ENCODE assay signal across 22 cellular contexts in genomic region chr1:46117810-46118494, GRCh38. TPM values are rescaled to one million over a fixed set of nuclear protein-coding genes. Genes with fewer than 3 reads are reported as not detected.
A peak's percentile ranks its signal among the peaks of the same experiment; 100 is the strongest.
DNase-seq lines count a peak whose midpoint lies in the region; ATAC-seq, FAIRE-seq and TF ChIP-seq lines count a peak whose summit lies in the region.
"Had no signal": no experiment of that assay in that cellular context is flagged by ENCODE, and none has a peak within 500 bp of the region (broad histone marks: within the 10 kb centered on the region; RNA-seq: fewer than 3 reads in every experiment).

No MANE protein-coding gene starts in this region.

- H3K27ac ChIP-seq in HepG2 (ENCODE audit: extremely low read length, insufficient read depth, low read length) = no peak overlapping the region
- no peak overlapping the region for H3K27ac ChIP-seq in right lobe of liver
- H3K27ac ChIP-seq in GM12878 (ENCODE audit: control insufficient read depth, insufficient read depth) = no peak overlapping the region
- H3K27ac ChIP-seq: BLaER1 had no signal

- H3K4me3 ChIP-seq in HepG2 (replicated peaks in 1 of 3; ENCODE audit: insufficient read depth in 1 of 3, low read depth in 2 of 3, low read length in 3 of 3) (no peak overlapping the region), right lobe of liver (no peak overlapping the region), GM12878 (no peak overlapping the region)
- H3K4me3 ChIP-seq: BLaER1 had no signal

- CTCF ChIA-PET in HepG2 (lab: Yijun Ruan, JAX; ENCODE audit: low intra/inter-chr PET ratio, low total read pairs) (no interaction called here), GM12878 (lab: Yijun Ruan, JAX) (interaction anchor here (0.7 to 2.3 kb wide), 5 partner anchors 10 to 1443 kb away, joined by 3 to 14 read pairs (median 4); partner anchors contain the start of gene ARMH1)

- H3K27ac Mint-ChIP-seq in nephron progenitor cell = peak overlapping the region; percentile 2
- H3K27ac Mint-ChIP-seq: CD14-positive monocyte, H9, IgD-negative memory B cell had no signal

- no peak for TF ChIP-seq CTCF in HepG2 (CRISPR knock-in tag; IDR thresholded peaks at IDR 0.05)
- TF ChIP-seq CTCF in right lobe of liver (IDR thresholded peaks at IDR 0.05) = no peak
- TF ChIP-seq CTCF in GM12878 (IDR thresholded peaks at IDR 0.05 in 2 of 3, conservative IDR thresholded peaks at IDR 0.05 in 1 of 3; ENCODE audit: control insufficient read depth in 2 of 3, extremely low read depth in 1 of 3, insufficient read depth in 1 of 3, low read depth in 3 of 3, low read length in 3 of 3) = no peak
- TF ChIP-seq CTCF in nephron progenitor cell (IDR thresholded peaks at IDR 0.05) = no peak

- H3K9ac ChIP-seq in HepG2 (ENCODE audit: insufficient read depth, low read depth, low read length) = no peak overlapping the region
- no peak overlapping the region for H3K9ac ChIP-seq in GM12878 (ENCODE audit: control insufficient read depth, insufficient read depth, low read length)
- H3K9ac ChIP-seq: BLaER1 had no signal

- SMC1A ChIA-PET in GM12878 (lab: Charles Lee; ENCODE audit: uncharacterized antibody, unreplicated experiment) = interaction anchor here (0.9 to 2.3 kb wide), 10 partner anchors 10 to 55 kb away, joined by 3 to 14 read pairs (median 6); no protein-coding TSS in a partner anchor

- TF ChIP-seq RAD21 in HepG2 (CRISPR knock-in tag; IDR thresholded peaks at IDR 0.05) (no peak), GM12878 (IDR thresholded peaks at IDR 0.05; ENCODE audit: insufficient read depth, low read depth, low read length) (no peak)

- no peaks in the 10 kb centered on the region for H3K9me3 Mint-ChIP-seq in nephron progenitor cell
- H3K9me3 Mint-ChIP-seq: CD14-positive monocyte; CD4-positive, alpha-beta memory T cell; H9; IgD-negative memory B cell had no signal

- TF ChIP-seq EP300 in HepG2 (IDR thresholded peaks at IDR 0.05; ENCODE audit: low read depth in 2 of 2, low read length in 2 of 2) (no peak), HepG2 (CRISPR knock-in tag; IDR thresholded peaks at IDR 0.05; ENCODE audit: borderline replicate concordance) (no peak), GM12878 (IDR thresholded peaks at IDR 0.05; ENCODE audit: borderline replicate concordance in 1 of 2, control insufficient read depth in 1 of 2, low read depth in 2 of 2, low read length in 2 of 2) (no peak)

- H3K36me3 ChIP-seq in HepG2 (replicated peaks in 1 of 2; ENCODE audit: control insufficient read depth in 1 of 2, insufficient read depth in 2 of 2, low read length in 2 of 2) (no peaks in the 10 kb centered on the region), right lobe of liver (no peaks in the 10 kb centered on the region), GM12878 (ENCODE audit: control insufficient read depth in 2 of 2, insufficient read depth in 2 of 2, low read length in 1 of 2) (0 out of 4 replicates have a peak, but pooled peaks cover 0 to 5% of the 10 kb centered on the region in 2 experiments)

- H3K9me3 ChIP-seq in HepG2 (ENCODE audit: low read length) (no peaks in the 10 kb centered on the region), right lobe of liver (no peaks in the 10 kb centered on the region), GM12878 (replicated peaks; ENCODE audit: control insufficient read depth, insufficient read depth, low read length) (no peaks in the 10 kb centered on the region; the same call in 2 of the 3 replicates)
- H3K9me3 ChIP-seq: BLaER1 had no signal

- H3K4me3 Mint-ChIP-seq in nephron progenitor cell = no peak overlapping the region
- H3K4me3 Mint-ChIP-seq: CD14-positive monocyte; CD4-positive, alpha-beta memory T cell; H9; IgD-negative memory B cell had no signal

- H2AFZ ChIP-seq in HepG2 (ENCODE audit: low read length) (no peak overlapping the region), GM12878 (ENCODE audit: control insufficient read depth, low read depth, low read length) (no peak overlapping the region)

- H3K4me1 Mint-ChIP-seq in nephron progenitor cell = no peaks in the 10 kb centered on the region

- H3K27me3 Mint-ChIP-seq in nephron progenitor cell (ENCODE audit: low read depth, poor library complexity) = peaks cover 7% of the 10 kb centered on the region
- H3K27me3 Mint-ChIP-seq: CD4-positive, alpha-beta memory T cell; IgD-negative memory B cell had no signal

- ATAC-seq in HepG2 = no peak
- no peak for ATAC-seq in right lobe of liver
- ATAC-seq in GM12878 = peak; percentile 64

- DNase-seq in HepG2 (ENCODE audit: low spot score) (no peak), right lobe of liver (no peak), GM12878 (ENCODE audit: low read depth, low spot score) (no peak), nephron progenitor cell (no peak), NCI-H2196 (lab: John Stamatoyannopoulos, UW; ENCODE audit: unreplicated experiment) (no peak), frontal cortex (ENCODE audit: low spot score in 2 of 2) (no peak), GM19238 (ENCODE audit: insufficient read length, low spot score) (no peak)
- DNase-seq: 8988T; CD4-positive, alpha-beta memory T cell; DMS153; DMS79; GDM1; H9 had no signal

- H4K20me1 ChIP-seq in HepG2 (ENCODE audit: insufficient read depth, low read length) (no peaks in the 10 kb centered on the region), GM12878 (ENCODE audit: control insufficient read depth, insufficient read depth) (no peaks in the 10 kb centered on the region)

- WGBS in HepG2 (ENCODE audit: low lambda C conversion rate) = 74% methylated on average over 5 of the region's 5 CpGs
- WGBS in right lobe of liver (ENCODE audit: insufficient coverage, low coverage, low lambda C conversion rate, missing lambda C conversion rate) = 88% methylated on average over 4 of the region's 5 CpGs
- WGBS in GM12878 (ENCODE audit: insufficient coverage, insufficient replicate concordance, low lambda C conversion rate, missing lambda C conversion rate) = 67% methylated on average over 5 of the region's 5 CpGs

- in situ Hi-C loops in HepG2 (cut with HindIII; ENCODE audit: extremely low pct_ligation_motif_present, low pct_unique_long_range_greater_than_20kb) = no loop called here
- in situ Hi-C loops in GM12878 (cut with MboI) = no loop called here

- RAD21 ChIA-PET in GM12878 (lab: Charles Lee; ENCODE audit: unreplicated experiment) = interaction anchor here (0.7 to 2.0 kb wide), 6 partner anchors 10 to 64 kb away, joined by 3 to 13 read pairs (median 4); no protein-coding TSS in a partner anchor

- TF ChIP-seq POLR2A in HepG2 (IDR thresholded peaks at IDR 0.05; ENCODE audit: insufficient read depth in 1 of 2, low read depth in 2 of 2, low read length in 2 of 2) = no peak
- no peak for TF ChIP-seq POLR2A in right lobe of liver (IDR thresholded peaks at IDR 0.05)
- TF ChIP-seq POLR2A in GM12878 (IDR thresholded peaks at IDR 0.05; ENCODE audit: low read depth, low read length) = no peak

- H3K4me1 ChIP-seq in HepG2 (ENCODE audit: insufficient read depth, low read length) (peaks cover 15% of the 10 kb centered on the region), right lobe of liver (no peaks in the 10 kb centered on the region), GM12878 (ENCODE audit: control insufficient read depth, insufficient read depth, low read length) (peaks cover 7% of the 10 kb centered on the region; the same call in 1 of the 2 replicates)

- POLR2A ChIA-PET in HepG2 (lab: Yijun Ruan, JAX) (interaction anchor here (1.0 kb wide), 1 partner anchor 14 kb away, joined by 3 read pairs; the partner anchor contains the start of gene PIK3R3), GM12878 (lab: Charles Lee) (interaction anchor here (0.6 to 2.1 kb wide), 6 partner anchors 10 to 111 kb away, joined by 3 to 14 read pairs (median 7); partner anchors contain the start of gene PIK3R3)

- H3K4me2 ChIP-seq in HepG2 (ENCODE audit: low read depth, low read length) (no peak overlapping the region), GM12878 (ENCODE audit: control insufficient read depth, insufficient read depth) (no peak overlapping the region)
- H3K4me2 ChIP-seq: BLaER1 had no signal

- no peaks in the 10 kb centered on the region for H3K79me2 ChIP-seq in HepG2 (ENCODE audit: insufficient read depth, low read length)
- peaks cover 46% of the 10 kb centered on the region for H3K79me2 ChIP-seq in GM12878 (ENCODE audit: control insufficient read depth, insufficient read depth, low read length)

- FAIRE-seq in HepG2 (lab: Jason Lieb, UNC) (no peak), GM12878 (lab: Jason Lieb, UNC) (no peak), frontal cortex (lab: Jason Lieb, UNC) (no peak)
- FAIRE-seq: GM19239, H1 had no signal

- BruUV-seq in HepG2 (replicated peaks; lab: Mats Ljungman, UMichigan) (no TSS peak), GM12878 (replicated peaks; lab: Mats Ljungman, UMichigan) (no TSS peak)

- peaks cover 57% of the 10 kb centered on the region for H3K36me3 Mint-ChIP-seq in nephron progenitor cell (ENCODE audit: low read depth)
- H3K36me3 Mint-ChIP-seq: CD14-positive monocyte; CD4-positive, alpha-beta memory T cell; IgD-negative memory B cell had no signal

- H3K27me3 ChIP-seq in HepG2 (ENCODE audit: control insufficient read depth in 1 of 2, insufficient read depth in 2 of 2, low read length in 2 of 2) (no peaks in the 10 kb centered on the region), right lobe of liver (no peaks in the 10 kb centered on the region), GM12878 (replicated peaks in 1 of 2; ENCODE audit: control insufficient read depth in 2 of 2, insufficient read depth in 2 of 2, low read length in 1 of 2) (no peaks in the 10 kb centered on the region)
- H3K27me3 ChIP-seq: BLaER1 had no signal

- intact Hi-C loops in HepG2 (cut with micrococcal nuclease; ENCODE audit: unreplicated experiment) (loop anchor here (2.0 kb wide), 1 partner anchor 41 kb away; no protein-coding TSS in a partner anchor), right lobe of liver (cut with DNase I) (no loop called here), GM12878 (cut with micrococcal nuclease; ENCODE audit: unreplicated experiment) (no loop called here)

RNA-seq across cellular contexts. Expression of gene PIK3R3, which starts 14.5 kb away (rescaled TPM):
- 6.9 and 9.7 TPM in 2 replicates for total RNA-seq in HepG2 (2016; rRNA removed; fragmentation: Illumina TruSeq; extraction: Trizol)
- 7.4 and 9.6 TPM in 2 replicates for total RNA-seq in HepG2 (2016; cell fraction: cytosol; rRNA removed; fragmentation: Illumina TruSeq; extraction: Trizol; ENCODE audit: low read depth)
- total RNA-seq in HepG2 (2016; cell fraction: insoluble cytoplasmic fraction; rRNA removed; fragmentation: Illumina TruSeq; extraction: Trizol) = 6.5 and 9.3 TPM in 2 replicates
- total RNA-seq in HepG2 (2016; cell fraction: membrane; rRNA removed; fragmentation: Illumina TruSeq; extraction: Trizol) = 6.5 and 6.9 TPM in 2 replicates
- 7.1 and 7.2 TPM in 2 replicates for total RNA-seq in HepG2 (2016; cell fraction: nucleus; rRNA removed; fragmentation: Illumina TruSeq; extraction: Trizol)
- 0.31 and 0.37 TPM in 2 replicates for polyA plus RNA-seq in HepG2 (2011; rRNA removed)
- polyA plus RNA-seq in HepG2 (2011; cell fraction: cytosol; rRNA removed) = 0.13 and 0.38 TPM in 2 replicates
- 0.28 and 0.32 TPM in 2 replicates for polyA plus RNA-seq in HepG2 (2011; cell fraction: nucleus; rRNA removed)
- polyA plus RNA-seq in HepG2 (2012) = 0.48 and 0.75 TPM in 2 replicates
- polyA plus RNA-seq in HepG2 (2016; cell fraction: cytosol; fragmentation: Illumina TruSeq; extraction: Trizol; ENCODE audit: low read depth) = 0.50 and 0.64 TPM in 2 replicates
- 7.1 and 8.3 TPM in 2 replicates for polyA plus RNA-seq in HepG2 (2016; cell fraction: insoluble cytoplasmic fraction; fragmentation: Illumina TruSeq; extraction: Trizol; ENCODE audit: low read depth)
- 1.2 and 1.7 TPM in 2 replicates for polyA plus RNA-seq in HepG2 (2016; cell fraction: membrane; fragmentation: Illumina TruSeq; extraction: Trizol; ENCODE audit: low read depth)
- polyA plus RNA-seq in HepG2 (2016; cell fraction: nucleus; fragmentation: Illumina TruSeq; extraction: Trizol; ENCODE audit: insufficient read depth, low read depth) = 4.5 and 5.8 TPM in 2 replicates
- 0.66 and 31.7 TPM in 2 replicates for polyA minus RNA-seq in HepG2 (2011; rRNA and poly(A)+ RNA removed; ENCODE audit: low replicate concordance)
- polyA minus RNA-seq in HepG2 (2011; cell fraction: cytosol; rRNA and poly(A)+ RNA removed) = 0.26 and 1.1 TPM in 2 replicates
- polyA minus RNA-seq in HepG2 (2011; cell fraction: nucleus; rRNA and poly(A)+ RNA removed) = 0.52 and 0.87 TPM in 2 replicates
- 1 to 10 TPM; 2.0 to 4.3 (median 2.8) TPM for total RNA-seq in right lobe of liver
- 13.1 and 13.7 TPM in 2 replicates for total RNA-seq in GM12878 (2013; cell fraction: nucleolus; rRNA removed)
- 17.5 and 18.8 TPM in 2 replicates for total RNA-seq in GM12878 (2014; rRNA removed)
- total RNA-seq in GM12878 (2014; rRNA removed; fragmentation: Illumina TruSeq; extraction: Trizol) = 20.7 and 21.6 TPM in 2 replicates
- total RNA-seq in GM12878 (2021) = 24.6 and 27.0 TPM in 2 replicates
- 4.1 TPM for polyA plus RNA-seq in GM12878 (2011; ENCODE audit: low read depth)
- 18.2 and 28.3 TPM in 2 replicates for polyA plus RNA-seq in GM12878 (2011; rRNA removed)
- 11.8 and 12.6 TPM in 2 replicates for polyA plus RNA-seq in GM12878 (2011; cell fraction: cytosol; rRNA removed)
- polyA plus RNA-seq in GM12878 (2011; cell fraction: nucleus; rRNA removed) = 9.0 and 11.0 TPM in 2 replicates
- polyA plus RNA-seq in GM12878 (2012) = 5.6 and 5.7 TPM in 2 replicates
- 21.4 and 29.7 TPM in 2 replicates for polyA plus RNA-seq in GM12878 (2014; fragmentation: Illumina TruSeq; extraction: Trizol)
- polyA plus RNA-seq in GM12878 (2014; fragmentation: Nextera tagmentation; extraction: Ambion mirVana) = 1 to 10 TPM; 4.8 to 7.4 TPM
- polyA plus RNA-seq in GM12878 (2014; rRNA removed) = 15.2 and 15.3 TPM in 2 replicates
- polyA plus RNA-seq in GM12878 (2016; fragmentation: Nextera tagmentation; extraction: Ambion mirVana) = 10 to 100 TPM; 22.5 to 24.7 TPM
- 23.2 and 31.1 TPM in 2 replicates for polyA minus RNA-seq in GM12878 (2011; rRNA and poly(A)+ RNA removed)
- polyA minus RNA-seq in GM12878 (2011; cell fraction: cytosol; rRNA and poly(A)+ RNA removed) = 9.0 and 12.0 TPM in 2 replicates
- polyA minus RNA-seq in GM12878 (2011; cell fraction: nucleus; rRNA and poly(A)+ RNA removed) = 7.3 and 12.7 TPM in 2 replicates
- total RNA-seq in frontal cortex = 33.4 TPM

RNA-seq across cellular contexts. Expression of gene TSPAN1, which starts 56.9 kb away (rescaled TPM):
- 1.2 and 1.7 TPM in 2 replicates for total RNA-seq in HepG2 (2016; rRNA removed; fragmentation: Illumina TruSeq; extraction: Trizol)
- total RNA-seq in HepG2 (2016; cell fraction: cytosol; rRNA removed; fragmentation: Illumina TruSeq; extraction: Trizol; ENCODE audit: low read depth) = 1.0 and 1.2 TPM in 2 replicates
- total RNA-seq in HepG2 (2016; cell fraction: insoluble cytoplasmic fraction; rRNA removed; fragmentation: Illumina TruSeq; extraction: Trizol) = 1.00 and 2.0 TPM in 2 replicates
- 0.87 and 1.8 TPM in 2 replicates for total RNA-seq in HepG2 (2016; cell fraction: membrane; rRNA removed; fragmentation: Illumina TruSeq; extraction: Trizol)
- total RNA-seq in HepG2 (2016; cell fraction: nucleus; rRNA removed; fragmentation: Illumina TruSeq; extraction: Trizol) = 1.2 and 2.3 TPM in 2 replicates
- polyA plus RNA-seq in HepG2 (2011; rRNA removed) = 2.9 and 4.5 TPM in 2 replicates
- polyA plus RNA-seq in HepG2 (2011; cell fraction: cytosol; rRNA removed) = 4.0 and 5.3 TPM in 2 replicates
- polyA plus RNA-seq in HepG2 (2011; cell fraction: nucleus; rRNA removed) = 4.9 and 5.5 TPM in 2 replicates
- polyA plus RNA-seq in HepG2 (2012) = 1.6 and 2.4 TPM in 2 replicates
- polyA plus RNA-seq in HepG2 (2016; cell fraction: cytosol; fragmentation: Illumina TruSeq; extraction: Trizol; ENCODE audit: low read depth) = 0.80 and 1.7 TPM in 2 replicates
- polyA plus RNA-seq in HepG2 (2016; cell fraction: insoluble cytoplasmic fraction; fragmentation: Illumina TruSeq; extraction: Trizol; ENCODE audit: low read depth) = 1.6 and 2.5 TPM in 2 replicates
- 0.85 and 1.3 TPM in 2 replicates for polyA plus RNA-seq in HepG2 (2016; cell fraction: membrane; fragmentation: Illumina TruSeq; extraction: Trizol; ENCODE audit: low read depth)
- polyA plus RNA-seq in HepG2 (2016; cell fraction: nucleus; fragmentation: Illumina TruSeq; extraction: Trizol; ENCODE audit: insufficient read depth, low read depth) = 5.9 and 6.2 TPM in 2 replicates
- polyA minus RNA-seq in HepG2 (2011; rRNA and poly(A)+ RNA removed; ENCODE audit: low replicate concordance) = 8.7 and 82.7 TPM in 2 replicates
- 2.0 and 2.4 TPM in 2 replicates for polyA minus RNA-seq in HepG2 (2011; cell fraction: cytosol; rRNA and poly(A)+ RNA removed)
- polyA minus RNA-seq in HepG2 (2011; cell fraction: nucleus; rRNA and poly(A)+ RNA removed) = 3.3 and 4.5 TPM in 2 replicates
- total RNA-seq in right lobe of liver = 1 to 10 TPM; 2.6 to 6.3 (median 3.6) TPM
- total RNA-seq in GM12878 (2013; cell fraction: nucleolus; rRNA removed) = not detected in 2 replicates
- total RNA-seq in GM12878 (2014; rRNA removed) = 0.23 and 0.27 TPM in 2 replicates
- total RNA-seq in GM12878 (2014; rRNA removed; fragmentation: Illumina TruSeq; extraction: Trizol) = not detected in 2 replicates
- total RNA-seq in GM12878 (2021) = 0.18 and 0.61 TPM in 2 replicates
- polyA plus RNA-seq in GM12878 (2011; ENCODE audit: low read depth) = not detected
- 0.08 and 0.16 TPM in 2 replicates for polyA plus RNA-seq in GM12878 (2011; rRNA removed)
- polyA plus RNA-seq in GM12878 (2011; cell fraction: cytosol; rRNA removed) = 0.32 and 0.43 TPM in 2 replicates
- 0.18 and 0.34 TPM in 2 replicates for polyA plus RNA-seq in GM12878 (2011; cell fraction: nucleus; rRNA removed)
- polyA plus RNA-seq in GM12878 (2012) = 0.08 and 0.19 TPM in 2 replicates
- 0.29 TPM in 1 of 2 replicates, not detected in the other for polyA plus RNA-seq in GM12878 (2014; fragmentation: Illumina TruSeq; extraction: Trizol)
- under 1 TPM in 1 of 2 experiments, not detected in 1; 0.24 TPM for polyA plus RNA-seq in GM12878 (2014; fragmentation: Nextera tagmentation; extraction: Ambion mirVana)
- 0.09 TPM in 1 of 2 replicates, not detected in the other for polyA plus RNA-seq in GM12878 (2014; rRNA removed)
- not detected for polyA plus RNA-seq in GM12878 (2016; fragmentation: Nextera tagmentation; extraction: Ambion mirVana)
- not detected in 2 replicates for polyA minus RNA-seq in GM12878 (2011; rRNA and poly(A)+ RNA removed)
- not detected in 2 replicates for polyA minus RNA-seq in GM12878 (2011; cell fraction: cytosol; rRNA and poly(A)+ RNA removed)
- 0.36 and 0.77 TPM in 2 replicates for polyA minus RNA-seq in GM12878 (2011; cell fraction: nucleus; rRNA and poly(A)+ RNA removed)
- 0.82 TPM for total RNA-seq in frontal cortex
- total RNA-seq: A673; CD4-positive, alpha-beta memory T cell; Daoy; H1; H9 had no signal
- polyA plus RNA-seq: CD14-positive monocyte; CD4-positive, alpha-beta memory T cell; IgD-negative memory B cell had no signal

RNA-seq across cellular contexts. Expression of gene P3R3URF, which starts 58.3 kb away (rescaled TPM):
- total RNA-seq in HepG2 (2016; rRNA removed; fragmentation: Illumina TruSeq; extraction: Trizol) (not detected in 2 replicates), right lobe of liver (not detected), GM12878 (2014; rRNA removed) (not detected in 2 replicates), GM12878 (2014; rRNA removed; fragmentation: Illumina TruSeq; extraction: Trizol) (not detected in 2 replicates), GM12878 (2021) (not detected in 2 replicates), frontal cortex (not detected)
- not detected in 2 replicates for total RNA-seq in HepG2 (2016; cell fraction: cytosol; rRNA removed; fragmentation: Illumina TruSeq; extraction: Trizol; ENCODE audit: low read depth)
- total RNA-seq in HepG2 (2016; cell fraction: insoluble cytoplasmic fraction; rRNA removed; fragmentation: Illumina TruSeq; extraction: Trizol) = not detected in 2 replicates
- not detected in 2 replicates for total RNA-seq in HepG2 (2016; cell fraction: membrane; rRNA removed; fragmentation: Illumina TruSeq; extraction: Trizol)
- total RNA-seq in HepG2 (2016; cell fraction: nucleus; rRNA removed; fragmentation: Illumina TruSeq; extraction: Trizol) = not detected in 2 replicates
- polyA plus RNA-seq in HepG2 (2011; rRNA removed) (not detected in 2 replicates), GM12878 (2011; rRNA removed) (not detected in 2 replicates), GM12878 (2014; fragmentation: Illumina TruSeq; extraction: Trizol) (not detected in 2 replicates), GM12878 (2014; fragmentation: Nextera tagmentation; extraction: Ambion mirVana) (not detected), GM12878 (2014; rRNA removed) (not detected in 2 replicates), GM12878 (2016; fragmentation: Nextera tagmentation; extraction: Ambion mirVana) (not detected)
- not detected in 2 replicates for polyA plus RNA-seq in HepG2 (2011; cell fraction: cytosol; rRNA removed)
- not detected in 2 replicates for polyA plus RNA-seq in HepG2 (2011; cell fraction: nucleus; rRNA removed)
- polyA plus RNA-seq in HepG2 (2012) = not detected in 2 replicates
- not detected in 2 replicates for polyA plus RNA-seq in HepG2 (2016; cell fraction: cytosol; fragmentation: Illumina TruSeq; extraction: Trizol; ENCODE audit: low read depth)
- not detected in 2 replicates for polyA plus RNA-seq in HepG2 (2016; cell fraction: insoluble cytoplasmic fraction; fragmentation: Illumina TruSeq; extraction: Trizol; ENCODE audit: low read depth)
- polyA plus RNA-seq in HepG2 (2016; cell fraction: membrane; fragmentation: Illumina TruSeq; extraction: Trizol; ENCODE audit: low read depth) = not detected in 2 replicates
- polyA plus RNA-seq in HepG2 (2016; cell fraction: nucleus; fragmentation: Illumina TruSeq; extraction: Trizol; ENCODE audit: insufficient read depth, low read depth) = not detected in 2 replicates
- polyA minus RNA-seq in HepG2 (2011; rRNA and poly(A)+ RNA removed; ENCODE audit: low replicate concordance) = not detected in 2 replicates
- not detected in 2 replicates for polyA minus RNA-seq in HepG2 (2011; cell fraction: cytosol; rRNA and poly(A)+ RNA removed)
- polyA minus RNA-seq in HepG2 (2011; cell fraction: nucleus; rRNA and poly(A)+ RNA removed) = not detected in 2 replicates
- total RNA-seq in GM12878 (2013; cell fraction: nucleolus; rRNA removed) = not detected in 2 replicates
- polyA plus RNA-seq in GM12878 (2011; ENCODE audit: low read depth) = not detected
- polyA plus RNA-seq in GM12878 (2011; cell fraction: cytosol; rRNA removed) = not detected in 2 replicates
- not detected in 2 replicates for polyA plus RNA-seq in GM12878 (2011; cell fraction: nucleus; rRNA removed)
- not detected in 2 replicates for polyA plus RNA-seq in GM12878 (2012)
- polyA minus RNA-seq in GM12878 (2011; rRNA and poly(A)+ RNA removed) = not detected in 2 replicates
- polyA minus RNA-seq in GM12878 (2011; cell fraction: cytosol; rRNA and poly(A)+ RNA removed) = not detected in 2 replicates
- polyA minus RNA-seq in GM12878 (2011; cell fraction: nucleus; rRNA and poly(A)+ RNA removed) = not detected in 2 replicates
- total RNA-seq: A673; CD4-positive, alpha-beta memory T cell; Daoy; H1; H9; HT-29 had no signal
- polyA plus RNA-seq: AG04450; CD14-positive monocyte; CD4-positive, alpha-beta memory T cell; H1; IgD-negative memory B cell had no signal

Comparison
In these comparisons a context has a peak if more than half of its experiments do, and no peak if none do; other contexts are left out.
1. Of the 75 proteins assayed by ChIP-seq in both HepG2 and GM12878: peak only in HepG2: none; only in GM12878: JUNB; in both: none; in neither: 74.